In genomic region chr2:73780242-73780582, GRCh38 we compare ENCODE assay signal across 8 cellular contexts. TPM values are rescaled to one million over a fixed set of nuclear protein-coding genes. Genes with fewer than 3 reads are reported as not detected.
DNase-seq lines count a peak whose midpoint lies in the region; ATAC-seq and TF ChIP-seq lines count a peak whose summit lies in the region.

No MANE protein-coding gene starts in this region.

- no peak for TF ChIP-seq CTCF in left lung (IDR thresholded peaks at IDR 0.05)
- no peak for TF ChIP-seq CTCF in testis (IDR thresholded peaks at IDR 0.05)

- H3K4me1 Mint-ChIP-seq in activated CD4-positive, alpha-beta T cell treated with anti-CD3 and anti-CD28 coated beads, Interleukin-2, amount 10 ng/mL, durations not matched to agents 7 days and 5 days, result peaks cover 28% of the 10 kb centered on the region
- peaks cover 13% of the 10 kb centered on the region for H3K4me1 Mint-ChIP-seq in activated T-helper 2 cell treated with anti-CD3 and anti-CD28 coated beads, Interferon-gamma antibody, Interleukin-2, Interleukin-4, amounts not matched to agents 10 μg/mL and 5 μg/mL and 100 μg/mL, durations not matched to agents 14 hours and 24 hours and 36 hours (ENCODE audit: low read depth)

- no peak for DNase-seq in activated CD4-positive, alpha-beta T cell treated with anti-CD3 and anti-CD28 coated beads, Interleukin-2, amount 10 ng/mL, durations not matched to agents 7 days and 5 days
- DNase-seq in activated CD4-positive, alpha-beta T cell treated with anti-CD3 and anti-CD28 coated beads for 48 hours, result no peak
- no peak for DNase-seq in activated T-helper 2 cell treated with anti-CD3 and anti-CD28 coated beads, Interferon-gamma antibody, Interleukin-2, Interleukin-4, amounts not matched to agents 10 μg/mL and 5 μg/mL and 100 μg/mL, durations not matched to agents 14 hours and 24 hours and 36 hours (ENCODE audit: low spot score)
- DNase-seq in left lung (no peak), testis (no peak), GDM1 (lab: John Stamatoyannopoulos, UW) (no peak), DMS79 (lab: John Stamatoyannopoulos, UW) (no peak), amygdala (lab: John Stamatoyannopoulos, UW) (no peak)

- intact Hi-C loops in activated T-helper 2 cell treated with anti-CD3 and anti-CD28 coated beads, Interferon-gamma antibody, Interleukin-2, Interleukin-4, amounts not matched to agents 10 μg/mL and 5 μg/mL and 100 μg/mL, durations not matched to agents 14 hours and 24 hours and 36 hours (cut with micrococcal nuclease), result loop anchor here (1.0 kb wide), 1 partner anchor 43 kb away; the partner anchor contains the start of gene TPRKB
- intact Hi-C loops in left lung (cut with DNase I) (no loop called here), testis (cut with DNase I; ENCODE audit: low total_unique reads) (no loop called here)

- H3K9me3 Mint-ChIP-seq in activated CD4-positive, alpha-beta T cell treated with anti-CD3 and anti-CD28 coated beads, Interleukin-2, amount 10 ng/mL, durations not matched to agents 7 days and 5 days, result no peaks in the 10 kb centered on the region
- no peaks in the 10 kb centered on the region for H3K9me3 Mint-ChIP-seq in activated T-helper 2 cell treated with anti-CD3 and anti-CD28 coated beads, Interferon-gamma antibody, Interleukin-2, Interleukin-4, amounts not matched to agents 10 μg/mL and 5 μg/mL and 100 μg/mL, durations not matched to agents 14 hours and 24 hours and 36 hours

- H3K36me3 ChIP-seq in left lung, result peaks cover 0 to 23% of the 10 kb centered on the region in 2 donors
- no peaks in the 10 kb centered on the region for H3K36me3 ChIP-seq in testis (ENCODE audit: low read depth, missing control alignments)

- 5 to 7% methylated on average over 6 of the region's 6 CpGs for WGBS in testis, 2 donors

- peaks cover 5 to 35% of the 10 kb centered on the region in 2 donors for H3K4me1 ChIP-seq in left lung
- peaks cover 14% of the 10 kb centered on the region for H3K4me1 ChIP-seq in testis

- peaks cover 22% of the 10 kb centered on the region for H3K36me3 Mint-ChIP-seq in activated CD4-positive, alpha-beta T cell treated with anti-CD3 and anti-CD28 coated beads, Interleukin-2, amount 10 ng/mL, durations not matched to agents 7 days and 5 days (ENCODE audit: low read depth)
- H3K36me3 Mint-ChIP-seq in activated T-helper 2 cell treated with anti-CD3 and anti-CD28 coated beads, Interferon-gamma antibody, Interleukin-2, Interleukin-4, amounts not matched to agents 10 μg/mL and 5 μg/mL and 100 μg/mL, durations not matched to agents 14 hours and 24 hours and 36 hours (ENCODE audit: low read depth), result peaks cover 24% of the 10 kb centered on the region

- H3K4me3 ChIP-seq in left lung, result peak overlapping the region; percentile 80 to 89
- H3K4me3 ChIP-seq in testis, result peak overlapping the region; percentile 78 to 97

- H3K27ac ChIP-seq in left lung, result peak overlapping the region in 1 of 2 donors; percentile 89
- peak overlapping the region in 1 of 2 donors; percentile 89 for H3K27ac ChIP-seq in testis

- peaks cover 6% of the 10 kb centered on the region for H3K27me3 Mint-ChIP-seq in activated CD4-positive, alpha-beta T cell treated with anti-CD3 and anti-CD28 coated beads, Interleukin-2, amount 10 ng/mL, durations not matched to agents 7 days and 5 days
- H3K27me3 Mint-ChIP-seq in activated T-helper 2 cell treated with anti-CD3 and anti-CD28 coated beads, Interferon-gamma antibody, Interleukin-2, Interleukin-4, amounts not matched to agents 10 μg/mL and 5 μg/mL and 100 μg/mL, durations not matched to agents 14 hours and 24 hours and 36 hours (ENCODE audit: low read depth), result peaks cover 3% of the 10 kb centered on the region

- peak overlapping the region; percentile 98 for H3K27ac Mint-ChIP-seq in activated CD4-positive, alpha-beta T cell treated with anti-CD3 and anti-CD28 coated beads, Interleukin-2, amount 10 ng/mL, durations not matched to agents 7 days and 5 days
- H3K27ac Mint-ChIP-seq in activated T-helper 2 cell treated with anti-CD3 and anti-CD28 coated beads, Interferon-gamma antibody, Interleukin-2, Interleukin-4, amounts not matched to agents 10 μg/mL and 5 μg/mL and 100 μg/mL, durations not matched to agents 14 hours and 24 hours and 36 hours, result peak overlapping the region; percentile 95

- H3K4me3 Mint-ChIP-seq in activated CD4-positive, alpha-beta T cell treated with anti-CD3 and anti-CD28 coated beads, Interleukin-2, amount 10 ng/mL, durations not matched to agents 7 days and 5 days, result peak overlapping the region; percentile 97
- H3K4me3 Mint-ChIP-seq in activated T-helper 2 cell treated with anti-CD3 and anti-CD28 coated beads, Interferon-gamma antibody, Interleukin-2, Interleukin-4, amounts not matched to agents 10 μg/mL and 5 μg/mL and 100 μg/mL, durations not matched to agents 14 hours and 24 hours and 36 hours (ENCODE audit: low read depth), result peak overlapping the region; percentile 91

- H3K9me3 ChIP-seq in left lung, result no peaks in the 10 kb centered on the region
- no peaks in the 10 kb centered on the region for H3K9me3 ChIP-seq in testis

- CTCF ChIA-PET in activated CD4-positive, alpha-beta T cell treated with anti-CD3 and anti-CD28 coated beads, Interleukin-2, amount 10 ng/mL, durations not matched to agents 7 days and 5 days (lab: Charles Lee), result interaction anchor here (0.7 to 1.2 kb wide), 4 partner anchors 43 to 559 kb away, joined by 3 read pairs; partner anchors contain the start of gene TPRKB

- no peak for TF ChIP-seq POLR2A in testis (IDR thresholded peaks at IDR 0.05)

- no peak for ATAC-seq in left lung

- H3K27me3 ChIP-seq in left lung, result no peaks in the 10 kb centered on the region
- H3K27me3 ChIP-seq in testis, result no peaks in the 10 kb centered on the region

- POLR2A ChIA-PET in activated CD4-positive, alpha-beta T cell treated with anti-CD3 and anti-CD28 coated beads, Interleukin-2, amount 10 ng/mL, durations not matched to agents 7 days and 5 days (lab: Charles Lee), result interaction anchor here (0.5 kb wide), 1 partner anchor 31 kb away, joined by 3 read pairs; no protein-coding TSS in a partner anchor

RNA-seq across cellular contexts. Expression of gene DUSP11, which starts 0.3 kb away (rescaled TPM):
- 10 to 100 TPM; 28.7 to 29.4 TPM for total RNA-seq in activated CD4-positive, alpha-beta T cell treated with anti-CD3 and anti-CD28 coated beads, Interleukin-2, amount 10 ng/mL, durations not matched to agents 7 days and 5 days
- 35.2 and 40.1 TPM in 2 replicates for total RNA-seq in activated T-helper 2 cell treated with anti-CD3 and anti-CD28 coated beads, Interferon-gamma antibody, Interleukin-2, Interleukin-4, amounts not matched to agents 10 μg/mL and 5 μg/mL and 100 μg/mL, durations not matched to agents 14 hours and 24 hours and 36 hours
- total RNA-seq in left lung, result 10 to 100 TPM; 16.6 to 17.1 TPM
- total RNA-seq in testis, result 10 to 100 TPM; 55.3 to 56.3 TPM
- 32.2 TPM for polyA plus RNA-seq in testis (ENCODE audit: insufficient read depth, low read depth, low replicate concordance)

RNA-seq across cellular contexts. Expression of gene C2orf78, which starts 3.8 kb away (rescaled TPM):
- not detected for total RNA-seq in activated CD4-positive, alpha-beta T cell treated with anti-CD3 and anti-CD28 coated beads, Interleukin-2, amount 10 ng/mL, durations not matched to agents 7 days and 5 days
- not detected in 2 replicates for total RNA-seq in activated T-helper 2 cell treated with anti-CD3 and anti-CD28 coated beads, Interferon-gamma antibody, Interleukin-2, Interleukin-4, amounts not matched to agents 10 μg/mL and 5 μg/mL and 100 μg/mL, durations not matched to agents 14 hours and 24 hours and 36 hours
- total RNA-seq in left lung (not detected), testis (10 to 100 TPM in 1 of 2 donors, 1 to 10 TPM in 1; 3.5 to 18.6 TPM)
- 11.6 TPM for polyA plus RNA-seq in testis (ENCODE audit: insufficient read depth, low read depth, low replicate concordance)

RNA-seq across cellular contexts. Expression of gene TPRKB, which starts 43.1 kb away (rescaled TPM):
- 10 to 100 TPM; 33.6 to 39.5 TPM for total RNA-seq in activated CD4-positive, alpha-beta T cell treated with anti-CD3 and anti-CD28 coated beads, Interleukin-2, amount 10 ng/mL, durations not matched to agents 7 days and 5 days
- total RNA-seq in activated T-helper 2 cell treated with anti-CD3 and anti-CD28 coated beads, Interferon-gamma antibody, Interleukin-2, Interleukin-4, amounts not matched to agents 10 μg/mL and 5 μg/mL and 100 μg/mL, durations not matched to agents 14 hours and 24 hours and 36 hours, result 31.9 and 36.0 TPM in 2 replicates
- total RNA-seq in left lung, result 10 to 100 TPM; 15.3 to 20.2 TPM
- total RNA-seq in testis, result 10 to 100 TPM; 29.0 to 34.5 TPM
- polyA plus RNA-seq in testis (ENCODE audit: insufficient read depth, low read depth, low replicate concordance), result 72.2 TPM

RNA-seq across cellular contexts. Expression of gene STAMBP, which starts 48.5 kb away (rescaled TPM):
- total RNA-seq in activated CD4-positive, alpha-beta T cell treated with anti-CD3 and anti-CD28 coated beads, Interleukin-2, amount 10 ng/mL, durations not matched to agents 7 days and 5 days, result 10 to 100 TPM; 37.2 to 38.4 TPM
- 54.3 and 63.4 TPM in 2 replicates for total RNA-seq in activated T-helper 2 cell treated with anti-CD3 and anti-CD28 coated beads, Interferon-gamma antibody, Interleukin-2, Interleukin-4, amounts not matched to agents 10 μg/mL and 5 μg/mL and 100 μg/mL, durations not matched to agents 14 hours and 24 hours and 36 hours
- 10 to 100 TPM; 32.6 to 40.5 TPM for total RNA-seq in left lung
- 10 to 100 TPM; 47.4 to 51.2 TPM for total RNA-seq in testis
- polyA plus RNA-seq in testis (ENCODE audit: insufficient read depth, low read depth, low replicate concordance), result 49.0 TPM
